ENCODE assay signal across 12 cellular contexts in the genomic region with DNA sequence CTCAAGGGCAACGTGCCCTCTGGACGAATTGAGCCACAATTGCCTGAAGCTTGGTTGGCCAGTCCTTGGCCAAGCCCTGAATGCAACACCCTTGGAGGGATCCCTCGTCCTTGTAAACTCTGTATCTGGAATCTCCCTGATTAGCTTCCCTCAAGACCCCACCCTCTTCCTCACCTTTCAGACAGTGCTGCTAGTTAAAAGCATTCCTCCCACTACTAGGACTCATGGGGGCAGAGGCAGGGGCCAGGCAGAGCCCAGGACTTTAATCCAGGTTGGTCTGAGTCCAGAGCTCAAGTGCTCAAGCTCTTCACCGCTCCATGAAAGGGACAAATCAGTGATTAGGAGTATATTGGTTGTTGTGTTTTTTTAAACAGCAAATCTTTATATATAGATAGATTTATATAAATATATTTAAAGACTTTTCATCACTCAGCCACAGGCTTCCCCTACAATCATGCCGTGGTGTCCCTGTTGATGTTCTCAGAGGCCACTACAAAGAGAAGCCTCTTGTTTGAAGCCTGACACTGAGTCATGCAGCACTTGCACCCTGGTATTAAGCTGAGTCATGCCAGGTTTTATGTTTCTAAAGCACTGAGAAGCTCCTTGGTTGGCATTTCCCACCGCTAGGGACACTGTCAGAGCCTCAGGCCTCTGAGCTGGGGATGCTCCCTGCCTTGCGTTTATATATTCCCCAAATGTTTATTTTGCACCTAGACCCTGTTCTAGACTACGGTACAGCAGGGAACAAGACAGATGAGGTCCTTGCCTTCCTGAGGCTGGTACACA. TPM values are rescaled to one million over a fixed set of nuclear protein-coding genes. Genes with fewer than 3 reads are reported as not detected.
DNase-seq lines count a peak whose midpoint lies in the region; ATAC-seq and TF ChIP-seq lines count a peak whose summit lies in the region.
"Had no signal": no experiment of that assay in that cellular context is flagged by ENCODE, and none has a peak within 500 bp of the region (broad histone marks: within the 10 kb centered on the region; RNA-seq: fewer than 3 reads in every experiment).

No MANE protein-coding gene starts in this region.

- no peak for TF ChIP-seq CTCF in MCF 10A (IDR thresholded peaks at IDR 0.05; ENCODE audit: unreplicated experiment)
- no peak for TF ChIP-seq CTCF in breast epithelium (IDR thresholded peaks at IDR 0.05)
- TF ChIP-seq CTCF in fibroblast of pulmonary artery (IDR thresholded peaks at IDR 0.05; ENCODE audit: low read length, missing control alignments): no peak
- TF ChIP-seq CTCF in PC-3 (conservative IDR thresholded peaks at IDR 0.05; ENCODE audit: low read depth, low read length): no peak

- H3K27ac ChIP-seq in breast epithelium: no peak overlapping the region
- no peak overlapping the region for H3K27ac ChIP-seq in PC-3 (ENCODE audit: low read length)

- BruUV-seq in MCF 10A (replicated peaks; lab: Mats Ljungman, UMichigan) (no TSS peak), PC-3 (replicated peaks; lab: Mats Ljungman, UMichigan) (no TSS peak)

- H3K79me2 ChIP-seq in PC-3 (ENCODE audit: low read length): no peaks in the 10 kb centered on the region

- no peak overlapping the region for H3K4me2 ChIP-seq in PC-3 (ENCODE audit: low read length)

- H4K20me1 ChIP-seq in PC-3 (ENCODE audit: low read length): no peaks in the 10 kb centered on the region

- H3K27me3 Mint-ChIP-seq in MCF 10A (ENCODE audit: insufficient read depth, unreplicated experiment): peaks cover 10% of the 10 kb centered on the region
- peaks cover 9% of the 10 kb centered on the region for H3K27me3 Mint-ChIP-seq in activated T-cell treated with anti-CD3 and anti-CD28 coated beads, Interleukin-2, amount 50 U/mL, for 4 hours (ENCODE audit: low read depth)
- H3K27me3 Mint-ChIP-seq in activated CD4-positive, alpha-beta T cell treated with anti-CD3 and anti-CD28 coated beads, Interleukin-2, amount 10 ng/mL, durations not matched to agents 7 days and 5 days: peaks cover 6% of the 10 kb centered on the region

- peaks cover 0 to 15% of the 10 kb centered on the region in 2 donors for H3K4me1 ChIP-seq in breast epithelium
- H3K4me1 ChIP-seq in PC-3 (ENCODE audit: insufficient read depth, low read length): no peaks in the 10 kb centered on the region

- POLR2A ChIA-PET in MCF 10A (lab: Yijun Ruan, JAX) (no interaction called here), PC-3 (lab: Charles Lee; ENCODE audit: unreplicated experiment) (no interaction called here)
- POLR2A ChIA-PET in activated CD4-positive, alpha-beta T cell treated with anti-CD3 and anti-CD28 coated beads, Interleukin-2, amount 10 ng/mL, durations not matched to agents 7 days and 5 days (lab: Charles Lee): no interaction called here

- H3K4me1 Mint-ChIP-seq in MCF 10A (ENCODE audit: insufficient read depth, unreplicated experiment): peaks cover 7% of the 10 kb centered on the region
- no peaks in the 10 kb centered on the region for H3K4me1 Mint-ChIP-seq in activated T-cell treated with anti-CD3 and anti-CD28 coated beads, Interleukin-2, amount 50 U/mL, for 4 hours (ENCODE audit: low read depth)
- H3K4me1 Mint-ChIP-seq in activated CD4-positive, alpha-beta T cell treated with anti-CD3 and anti-CD28 coated beads, Interleukin-2, amount 10 ng/mL, durations not matched to agents 7 days and 5 days: no peaks in the 10 kb centered on the region
- H3K4me1 Mint-ChIP-seq: IgD-negative memory B cell had no signal

- H3K27me3 ChIP-seq in breast epithelium: no peaks in the 10 kb centered on the region
- H3K27me3 ChIP-seq in PC-3 (ENCODE audit: low read length): no peaks in the 10 kb centered on the region

- no peak overlapping the region for H3K9ac ChIP-seq in PC-3 (ENCODE audit: low read length)

- intact Hi-C loops in MCF 10A (cut with micrococcal nuclease): no loop called here
- intact Hi-C loops in breast epithelium (cut with DNase I; ENCODE audit: low total_unique reads): no loop called here
- intact Hi-C loops in PC-3 (cut with micrococcal nuclease): no loop called here

- no peaks in the 10 kb centered on the region for H3K36me3 Mint-ChIP-seq in MCF 10A (ENCODE audit: insufficient read depth, unreplicated experiment)
- H3K36me3 Mint-ChIP-seq in activated T-cell treated with anti-CD3 and anti-CD28 coated beads, Interleukin-2, amount 50 U/mL, for 4 hours (ENCODE audit: insufficient read depth): no peaks in the 10 kb centered on the region
- no peaks in the 10 kb centered on the region for H3K36me3 Mint-ChIP-seq in activated CD4-positive, alpha-beta T cell treated with anti-CD3 and anti-CD28 coated beads, Interleukin-2, amount 10 ng/mL, durations not matched to agents 7 days and 5 days (ENCODE audit: low read depth)

- H3K27ac Mint-ChIP-seq in MCF 10A (ENCODE audit: low read depth, unreplicated experiment): no peak overlapping the region
- no peak overlapping the region for H3K27ac Mint-ChIP-seq in activated CD4-positive, alpha-beta T cell treated with anti-CD3 and anti-CD28 coated beads, Interleukin-2, amount 10 ng/mL, durations not matched to agents 7 days and 5 days

- peaks cover 10% of the 10 kb centered on the region in 2 donors for H3K9me3 ChIP-seq in breast epithelium
- no peaks in the 10 kb centered on the region for H3K9me3 ChIP-seq in PC-3 (ENCODE audit: low read length)

- no peak overlapping the region for H3K4me3 ChIP-seq in breast epithelium
- H3K4me3 ChIP-seq in fibroblast of pulmonary artery (replicated peaks; ENCODE audit: low read depth, low read length): no peak overlapping the region
- H3K4me3 ChIP-seq in PC-3 (ENCODE audit: low read length): no peak overlapping the region

- H3F3A ChIP-seq in PC-3 (ENCODE audit: low read length, unreplicated experiment): no peaks in the 10 kb centered on the region

- H3K9me2 ChIP-seq in PC-3 (replicated peaks; ENCODE audit: low read length): no peaks in the 10 kb centered on the region

- DNase-seq in MCF 10A (ENCODE audit: unreplicated experiment) (peak; percentile 72), breast epithelium (ENCODE audit: low spot score in 2 of 2) (no peak), RPMI8226 (peak; percentile 3), fibroblast of pulmonary artery (ENCODE audit: low read depth) (peak; percentile 0), PC-3 (no peak)
- no peak for DNase-seq in activated T-cell treated with anti-CD3 and anti-CD28 coated beads, Interleukin-2, amount 50 U/mL, for 4 hours
- DNase-seq in activated CD4-positive, alpha-beta T cell treated with anti-CD3 and anti-CD28 coated beads, Interleukin-2, amount 10 ng/mL, durations not matched to agents 7 days and 5 days: no peak
- DNase-seq: DMS153, left ventricle myocardium superior, NCI-H2081 treated with DMSO at 0.1 percent for 48 hours had no signal

- no peaks in the 10 kb centered on the region for H3K36me3 ChIP-seq in breast epithelium
- no peaks in the 10 kb centered on the region for H3K36me3 ChIP-seq in PC-3 (ENCODE audit: low read depth, low read length)

- peaks cover 15% of the 10 kb centered on the region for H3K9me3 Mint-ChIP-seq in MCF 10A (ENCODE audit: unreplicated experiment)
- H3K9me3 Mint-ChIP-seq in activated T-cell treated with anti-CD3 and anti-CD28 coated beads, Interleukin-2, amount 50 U/mL, for 4 hours: peaks cover 4% of the 10 kb centered on the region
- peaks cover 3% of the 10 kb centered on the region for H3K9me3 Mint-ChIP-seq in activated CD4-positive, alpha-beta T cell treated with anti-CD3 and anti-CD28 coated beads, Interleukin-2, amount 10 ng/mL, durations not matched to agents 7 days and 5 days

- no peak for ATAC-seq in activated T-cell treated with anti-CD3 and anti-CD28 coated beads, Interleukin-2, amount 50 U/mL, for 4 hours
- no peak for ATAC-seq in PC-3
- ATAC-seq in GM21381 (IDR thresholded peaks at IDR 0.05; ENCODE audit: unreplicated experiment): no peak
- ATAC-seq: left ventricle myocardium superior had no signal

- no peak overlapping the region for H3K4me3 Mint-ChIP-seq in MCF 10A (ENCODE audit: unreplicated experiment)
- no peak overlapping the region for H3K4me3 Mint-ChIP-seq in activated T-cell treated with anti-CD3 and anti-CD28 coated beads, Interleukin-2, amount 50 U/mL, for 4 hours
- no peak overlapping the region for H3K4me3 Mint-ChIP-seq in activated CD4-positive, alpha-beta T cell treated with anti-CD3 and anti-CD28 coated beads, Interleukin-2, amount 10 ng/mL, durations not matched to agents 7 days and 5 days

- no peak for TF ChIP-seq POLR2A in breast epithelium (IDR thresholded peaks at IDR 0.05)

- H2AFZ ChIP-seq in PC-3 (ENCODE audit: low read length): no peak overlapping the region

- CTCF ChIA-PET in MCF 10A (lab: Yijun Ruan, JAX) (interaction anchor here (0.5 to 1.0 kb wide), 2 partner anchors 140 to 225 kb away, joined by 3 to 4 read pairs; no protein-coding TSS in a partner anchor), PC-3 (lab: Charles Lee) (no interaction called here)
- CTCF ChIA-PET in activated CD4-positive, alpha-beta T cell treated with anti-CD3 and anti-CD28 coated beads, Interleukin-2, amount 10 ng/mL, durations not matched to agents 7 days and 5 days (lab: Charles Lee): no interaction called here

RNA-seq across cellular contexts. Expression of a gene that starts 53.8 kb away (rescaled TPM):
- total RNA-seq in MCF 10A (2022): not detected in 2 replicates
- total RNA-seq in breast epithelium: 10 to 100 TPM in 1 of 3 donors, 1 to 10 TPM in 2; 8.3 to 13.8 (median 9.8) TPM
- total RNA-seq in activated T-cell treated with anti-CD3 and anti-CD28 coated beads, Interleukin-2, amount 50 U/mL, for 4 hours: not detected
- total RNA-seq in activated CD4-positive, alpha-beta T cell treated with anti-CD3 and anti-CD28 coated beads, Interleukin-2, amount 10 ng/mL, durations not matched to agents 7 days and 5 days: not detected
- not detected in 2 replicates for total RNA-seq in PC-3 (2014; rRNA removed)

Comparison
In these comparisons a context has a peak if more than half of its experiments do, and no peak if none do; other contexts are left out.
1. DNase-seq: peak in MCF 10A (single experiment), RPMI8226 (single experiment) and fibroblast of pulmonary artery (single experiment); none in breast epithelium (0 of 2), activated T-cell treated with anti-CD3 and anti-CD28 coated beads, Interleukin-2, amount 50 U/mL, for 4 hours (single experiment), activated CD4-positive, alpha-beta T cell treated with anti-CD3 and anti-CD28 coated beads, Interleukin-2, amount 10 ng/mL, durations not matched to agents 7 days and 5 days (single experiment) and PC-3 (single experiment).